9 cellular contexts compared by ENCODE assay signal in genomic region chr1:206923009-206923960, GRCh38. TPM values are rescaled to one million over a fixed set of nuclear protein-coding genes. Genes with fewer than 3 reads are reported as not detected.
DNase-seq lines count a peak whose midpoint lies in the region; ATAC-seq, FAIRE-seq and TF ChIP-seq lines count a peak whose summit lies in the region.
"Had no signal": no experiment of that assay in that cellular context is flagged by ENCODE, and none has a peak within 500 bp of the region (broad histone marks: within the 10 kb centered on the region; RNA-seq: fewer than 3 reads in every experiment).

No MANE protein-coding gene starts in this region.

- H3K4me3 Mint-ChIP-seq in CD14-positive monocyte = no peak overlapping the region

- no peak overlapping the region for H3K27ac Mint-ChIP-seq in CD14-positive monocyte

- H3K4me1 Mint-ChIP-seq in CD14-positive monocyte = peaks cover 12% of the 10 kb centered on the region

- DNase-seq in T-helper 22 cell (ENCODE audit: low read depth) (peak; percentile 52), urothelium cell line (ENCODE audit: low spot score) (no peak), CD14-positive monocyte (ENCODE audit: low spot score) (no peak)
- peak; percentile 67 for DNase-seq in effector CD4-positive, alpha-beta T cell
- peak; percentile 63 to 68 for DNase-seq in stimulated activated CD8-positive, alpha-beta memory T cell treated with anti-CD3 and anti-CD28 coated beads, Interleukin-7, amount 100 ng/mL, for 4 hours (ENCODE audit: low read depth in 2 of 2)

- H3K27me3 Mint-ChIP-seq in CD14-positive monocyte (ENCODE audit: low read depth in 3 of 3) = peaks cover 0 to 3% (median 0%) of the 10 kb centered on the region in 3 donors

- ATAC-seq in GM18868 (IDR thresholded peaks at IDR 0.05; ENCODE audit: unreplicated experiment) = peak; percentile 54
- ATAC-seq in HG02884 (IDR thresholded peaks at IDR 0.05; ENCODE audit: unreplicated experiment) = peak; percentile 46
- no peak for ATAC-seq in HG02973 (IDR thresholded peaks at IDR 0.05; ENCODE audit: unreplicated experiment)

- H3K36me3 Mint-ChIP-seq in CD14-positive monocyte = peaks cover 0 to 2% of the 10 kb centered on the region in 2 donors

- intact Hi-C loops in CD14-positive monocyte (cut with micrococcal nuclease) = no loop called here

- no peak for FAIRE-seq in urothelium cell line (lab: Jason Lieb, UNC)

- no peak for TF ChIP-seq CTCF in CD14-positive monocyte (IDR thresholded peaks at IDR 0.05)

- peaks cover 0 to 2% (median 0%) of the 10 kb centered on the region in 7 donors for H3K9me3 Mint-ChIP-seq in CD14-positive monocyte

RNA-seq across cellular contexts. Expression of gene FCMR, which starts 1.5 kb away (rescaled TPM):
- polyA plus RNA-seq in CD14-positive monocyte = 1 to 10 TPM; 2.2 to 3.0 TPM

RNA-seq across cellular contexts. Expression of gene PIGR, which starts 23.0 kb away (rescaled TPM):
- not detected for polyA plus RNA-seq in CD14-positive monocyte

RNA-seq across cellular contexts. Expression of gene IL24, which starts 26.0 kb away (rescaled TPM):
- not detected for polyA plus RNA-seq in CD14-positive monocyte

RNA-seq across cellular contexts. Expression of gene FCAMR, which starts 47.0 kb away (rescaled TPM):
- not detected for polyA plus RNA-seq in CD14-positive monocyte
- polyA plus RNA-seq: heart left ventricle had no signal

RNA-seq across cellular contexts. Expression of gene IL20, which starts 57.9 kb away (rescaled TPM):
- polyA plus RNA-seq in CD14-positive monocyte = not detected
- polyA plus RNA-seq: heart left ventricle had no signal

Comparison
In these comparisons a context has a peak if more than half of its experiments do, and no peak if none do; other contexts are left out.
1. DNase-seq: peak in T-helper 22 cell (single experiment), effector CD4-positive, alpha-beta T cell (single experiment) and stimulated activated CD8-positive, alpha-beta memory T cell treated with anti-CD3 and anti-CD28 coated beads, Interleukin-7, amount 100 ng/mL, for 4 hours (2 of 2); none in urothelium cell line (single experiment) and CD14-positive monocyte (single experiment).